8 cellular contexts compared by ENCODE assay signal in genomic region chr7:34165927-34166550, GRCh38.
DNase-seq lines count a peak whose midpoint lies in the region; ATAC-seq and TF ChIP-seq lines count a peak whose summit lies in the region.

No MANE protein-coding gene starts in this region.

- no peaks in the 10 kb centered on the region for H3K36me3 Mint-ChIP-seq in CD14-positive monocyte

- no peaks in the 10 kb centered on the region for H3K9me3 ChIP-seq in OCI-LY1 (ENCODE audit: low read length)

- H3K27me3 ChIP-seq in OCI-LY1 (ENCODE audit: insufficient read depth, low read length), result no peaks in the 10 kb centered on the region

- H3K4me2 ChIP-seq in OCI-LY1 (ENCODE audit: low read length), result no peak overlapping the region

- H3K4me3 ChIP-seq in OCI-LY1 (ENCODE audit: low read depth, low read length, poor library complexity, severe bottlenecking) (no peak overlapping the region), fibroblast of pulmonary artery (replicated peaks; ENCODE audit: low read depth, low read length) (no peak overlapping the region)

- no peaks in the 10 kb centered on the region for H3K4me1 Mint-ChIP-seq in CD14-positive monocyte
- no peaks in the 10 kb centered on the region for H3K4me1 Mint-ChIP-seq in stimulated activated naive CD8-positive, alpha-beta T cell treated with anti-CD3 and anti-CD28 coated beads, Interleukin-15, amount 100 ng/mL, for 72 hours

- no peak overlapping the region for H2AFZ ChIP-seq in OCI-LY1 (ENCODE audit: low read length)

- H3K9me3 Mint-ChIP-seq in CD14-positive monocyte, result peaks cover 0 to 4% (median 1%) of the 10 kb centered on the region in 7 donors
- peaks cover 6 to 14% of the 10 kb centered on the region in 2 donors for H3K9me3 Mint-ChIP-seq in stimulated activated naive CD8-positive, alpha-beta T cell treated with anti-CD3 and anti-CD28 coated beads, Interleukin-15, amount 100 ng/mL, for 72 hours

- H3K27ac ChIP-seq in 22Rv1 (no peak overlapping the region), OCI-LY1 (ENCODE audit: low read depth, low read length, poor library complexity, severe bottlenecking) (no peak overlapping the region)

- H3K27me3 Mint-ChIP-seq in CD14-positive monocyte (ENCODE audit: low read depth in 3 of 3), result peaks cover 0 to 1% (median 0%) of the 10 kb centered on the region in 3 donors
- no peaks in the 10 kb centered on the region for H3K27me3 Mint-ChIP-seq in stimulated activated naive CD8-positive, alpha-beta T cell treated with anti-CD3 and anti-CD28 coated beads, Interleukin-15, amount 100 ng/mL, for 72 hours

- H3K9ac ChIP-seq in OCI-LY1 (ENCODE audit: low read length), result no peak overlapping the region

- no peaks in the 10 kb centered on the region for H3K36me3 ChIP-seq in OCI-LY1 (ENCODE audit: insufficient read depth, low read length)

- no peaks in the 10 kb centered on the region for H3K79me2 ChIP-seq in OCI-LY1 (ENCODE audit: insufficient read depth, low read length)

- no peaks in the 10 kb centered on the region for H4K20me1 ChIP-seq in OCI-LY1 (ENCODE audit: insufficient read depth, low read length)

- no peaks in the 10 kb centered on the region for H3F3A ChIP-seq in OCI-LY1 (ENCODE audit: insufficient read depth, low read length)

- ATAC-seq in GM21367 (IDR thresholded peaks at IDR 0.05; ENCODE audit: unreplicated experiment) (peak; percentile 51), GM21526 (IDR thresholded peaks at IDR 0.05; ENCODE audit: low FRiP score, unreplicated experiment) (no peak)
- ATAC-seq in stimulated activated naive CD8-positive, alpha-beta T cell treated with anti-CD3 and anti-CD28 coated beads, Interleukin-15, amount 100 ng/mL, for 72 hours, result no peak

- no peak overlapping the region for H3K27ac Mint-ChIP-seq in CD14-positive monocyte
- no peak overlapping the region for H3K27ac Mint-ChIP-seq in stimulated activated naive CD8-positive, alpha-beta T cell treated with anti-CD3 and anti-CD28 coated beads, Interleukin-15, amount 100 ng/mL, for 72 hours

- no peak overlapping the region for H3K4me3 Mint-ChIP-seq in CD14-positive monocyte
- H3K4me3 Mint-ChIP-seq in stimulated activated naive CD8-positive, alpha-beta T cell treated with anti-CD3 and anti-CD28 coated beads, Interleukin-15, amount 100 ng/mL, for 72 hours, result no peak overlapping the region

- H3K9me2 ChIP-seq in OCI-LY1 (ENCODE audit: low read depth, low read length), result no peaks in the 10 kb centered on the region

- H3K4me1 ChIP-seq in OCI-LY1 (ENCODE audit: insufficient read depth, low read length, severe bottlenecking), result no peaks in the 10 kb centered on the region

- intact Hi-C loops in CD14-positive monocyte (cut with micrococcal nuclease), result no loop called here

- TF ChIP-seq CTCF in 22Rv1 (IDR thresholded peaks at IDR 0.05) (peak; percentile 80), OCI-LY1 (IDR thresholded peaks at IDR 0.05; ENCODE audit: low read length) (peak; percentile 44; the same call in 1 of the 2 replicates), fibroblast of pulmonary artery (IDR thresholded peaks at IDR 0.05; ENCODE audit: low read length, missing control alignments) (peak; percentile 78), CD14-positive monocyte (IDR thresholded peaks at IDR 0.05) (no peak)

- DNase-seq in fibroblast of pulmonary artery (ENCODE audit: low read depth) (peak; percentile 69), stromal cell of bone marrow (ENCODE audit: low read depth) (peak; percentile 26), CD14-positive monocyte (ENCODE audit: low spot score) (no peak)
- DNase-seq in stimulated activated naive CD8-positive, alpha-beta T cell treated with anti-CD3 and anti-CD28 coated beads, Interleukin-15, amount 100 ng/mL, for 72 hours, result no peak

Comparison
In these comparisons a context has a peak if more than half of its experiments do, and no peak if none do; other contexts are left out.
1. DNase-seq: peak in fibroblast of pulmonary artery (single experiment) and stromal cell of bone marrow (single experiment); none in CD14-positive monocyte (single experiment) and stimulated activated naive CD8-positive, alpha-beta T cell treated with anti-CD3 and anti-CD28 coated beads, Interleukin-15, amount 100 ng/mL, for 72 hours (0 of 2).